ENCODE assay signal across 1 cellular context in genomic region chr9:121268598-121269029, GRCh38.
TF ChIP-seq lines count a peak whose summit lies in the region.

No MANE protein-coding gene starts in this region.

TF ChIP-seq in GM12878, 131 proteins besides CTCF, POLR2A, EP300 and RAD21 (continued from another document):
- TF ChIP-seq E2F8 (IDR thresholded peaks at IDR 0.05; ENCODE audit: low read depth, partially characterized antibody) (no peak), SPI1 (IDR thresholded peaks at IDR 0.05; ENCODE audit: borderline replicate concordance, insufficient read depth, low read depth, low read length) (peak; percentile 51; the same call in 1 of the 2 replicates)
